1 cellular context compared by ENCODE assay signal in genomic region chr12:76020281-76020680, GRCh38.
TF ChIP-seq lines count a peak whose summit lies in the region.

No MANE protein-coding gene starts in this region.

TF ChIP-seq in HCT116, 20 proteins besides CTCF, POLR2A, EP300 and RAD21 (continued from another document):
- TF ChIP-seq ZBTB33 (IDR thresholded peaks at IDR 0.05; ENCODE audit: extremely low read depth, insufficient replicate concordance, low read length) (no peak), YY1 (IDR thresholded peaks at IDR 0.05; ENCODE audit: extremely low read depth, insufficient replicate concordance, low read depth, low read length) (no peak), CBX3 (IDR thresholded peaks at IDR 0.05; ENCODE audit: low read depth) (no peak), MAX (IDR thresholded peaks at IDR 0.05) (peak; percentile 26; the same call in 1 of the 2 replicates), ATF3 (IDR thresholded peaks at IDR 0.05) (no peak)
